In the genomic region with DNA sequence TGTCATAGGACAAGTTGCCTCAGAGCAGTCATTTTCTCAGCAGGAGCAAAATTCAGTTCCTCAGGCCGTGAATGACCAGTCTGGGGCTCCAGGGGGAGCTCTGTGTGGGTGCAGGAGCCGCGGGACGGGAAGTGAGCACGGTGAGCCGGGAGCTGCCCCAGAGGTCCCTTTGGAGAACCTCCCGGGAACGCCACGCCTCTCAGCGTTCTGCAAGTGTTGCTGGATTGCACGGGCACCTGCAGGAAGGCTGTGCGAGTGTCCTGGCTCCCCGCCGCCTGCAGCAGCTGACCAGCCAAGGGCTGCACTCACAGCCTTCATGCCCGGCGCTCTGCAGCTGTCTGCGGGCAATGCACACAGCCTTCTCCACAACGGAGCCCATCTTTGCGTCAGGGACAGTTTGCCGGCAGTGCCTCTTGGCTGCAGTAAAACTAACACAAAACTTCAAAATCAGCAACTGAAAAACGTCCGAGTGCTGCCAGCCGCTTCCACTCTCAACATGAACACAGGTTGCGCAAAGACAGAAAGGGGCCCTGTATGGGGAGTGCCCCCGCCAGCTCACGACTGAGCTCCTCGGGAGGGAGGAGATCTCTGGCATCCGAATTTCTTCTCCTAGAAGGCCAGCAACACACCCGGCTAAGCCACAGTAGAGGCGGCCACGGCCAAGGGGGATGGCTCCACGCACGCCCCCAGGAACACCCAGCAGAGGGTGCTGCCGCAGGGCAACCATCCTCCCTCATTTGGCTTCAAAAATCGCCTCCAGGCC, we compare ENCODE assay signal across 9 cellular contexts. TPM values are rescaled to one million over a fixed set of nuclear protein-coding genes. Genes with fewer than 3 reads are reported as not detected.
DNase-seq lines count a peak whose midpoint lies in the region; ATAC-seq and TF ChIP-seq lines count a peak whose summit lies in the region.
"Had no signal": no experiment of that assay in that cellular context is flagged by ENCODE, and none has a peak within 500 bp of the region (broad histone marks: within the 10 kb centered on the region; RNA-seq: fewer than 3 reads in every experiment).

No MANE protein-coding gene starts in this region.

- TF ChIP-seq CTCF in activated CD8-positive, alpha-beta T cell treated with anti-CD3 and anti-CD28 coated beads for 36 hours (IDR thresholded peaks at IDR 0.05) = no peak

- H3K36me3 Mint-ChIP-seq in stimulated activated effector memory CD8-positive, alpha-beta T cell treated with anti-CD3 and anti-CD28 coated beads, Interleukin-12 subunit alpha, Interleukin-12 subunit beta, amount 100 ng/mL, for 72 hours = peaks cover 54% of the 10 kb centered on the region
- peaks cover 10% of the 10 kb centered on the region for H3K36me3 Mint-ChIP-seq in activated CD8-positive, alpha-beta T cell treated with anti-CD3 and anti-CD28 coated beads for 36 hours (ENCODE audit: low read depth)

- H3K9me3 ChIP-seq in adipocyte (ENCODE audit: control insufficient read depth, low read length) = no peaks in the 10 kb centered on the region

- no peak overlapping the region for H3K4me3 Mint-ChIP-seq in stimulated activated effector memory CD8-positive, alpha-beta T cell treated with anti-CD3 and anti-CD28 coated beads, Interleukin-12 subunit alpha, Interleukin-12 subunit beta, amount 100 ng/mL, for 72 hours
- no peak overlapping the region for H3K4me3 Mint-ChIP-seq in activated CD8-positive, alpha-beta T cell treated with anti-CD3 and anti-CD28 coated beads for 36 hours
- H3K4me3 Mint-ChIP-seq: central memory CD8-positive, alpha-beta T cell had no signal

- H3K4me1 Mint-ChIP-seq in stimulated activated effector memory CD8-positive, alpha-beta T cell treated with anti-CD3 and anti-CD28 coated beads, Interleukin-12 subunit alpha, Interleukin-12 subunit beta, amount 100 ng/mL, for 72 hours = peaks cover 19% of the 10 kb centered on the region
- peaks cover 11% of the 10 kb centered on the region for H3K4me1 Mint-ChIP-seq in activated CD8-positive, alpha-beta T cell treated with anti-CD3 and anti-CD28 coated beads for 36 hours (ENCODE audit: low read depth)

- H3K27me3 ChIP-seq in adipocyte (replicated peaks; ENCODE audit: control insufficient read depth, insufficient read depth, low read length) (no peaks in the 10 kb centered on the region), rectal smooth muscle tissue (ENCODE audit: control insufficient read depth, insufficient read depth, low read length) (no peaks in the 10 kb centered on the region)

- no peaks in the 10 kb centered on the region for H3K9me3 Mint-ChIP-seq in stimulated activated effector memory CD8-positive, alpha-beta T cell treated with anti-CD3 and anti-CD28 coated beads, Interleukin-12 subunit alpha, Interleukin-12 subunit beta, amount 100 ng/mL, for 72 hours
- no peaks in the 10 kb centered on the region for H3K9me3 Mint-ChIP-seq in activated CD8-positive, alpha-beta T cell treated with anti-CD3 and anti-CD28 coated beads for 36 hours
- H3K9me3 Mint-ChIP-seq: central memory CD8-positive, alpha-beta T cell had no signal

- ATAC-seq in stimulated activated effector memory CD8-positive, alpha-beta T cell treated with anti-CD3 and anti-CD28 coated beads, Interleukin-12 subunit alpha, Interleukin-12 subunit beta, amount 100 ng/mL, for 72 hours = no peak
- ATAC-seq in activated CD8-positive, alpha-beta T cell treated with anti-CD3 and anti-CD28 coated beads for 36 hours = no peak

- DNase-seq in Caki2 (ENCODE audit: low read depth) (peak; percentile 55), NCI-H2029 treated with DMSO at 0.1 percent for 48 hours (lab: John Stamatoyannopoulos, UW) (peak; percentile 17), adipocyte (ENCODE audit: low read depth) (peak; percentile 73), cardiac septum (ENCODE audit: low spot score) (peak; percentile 91)
- DNase-seq in stimulated activated effector memory CD8-positive, alpha-beta T cell treated with anti-CD3 and anti-CD28 coated beads, Interleukin-12 subunit alpha, Interleukin-12 subunit beta, amount 100 ng/mL, for 72 hours (ENCODE audit: low spot score in 2 of 2) = no peak
- DNase-seq in activated CD4-positive, alpha-beta T cell treated with anti-CD3 and anti-CD28 coated beads, Interleukin-2, amount 50 U/mL, for 4 hours = no peak
- no peak for DNase-seq in activated CD8-positive, alpha-beta T cell treated with anti-CD3 and anti-CD28 coated beads for 36 hours

- H3K4me1 ChIP-seq in adipocyte (ENCODE audit: control insufficient read depth, insufficient read depth, low read length) (peaks cover 33% of the 10 kb centered on the region), rectal smooth muscle tissue (ENCODE audit: control insufficient read depth, insufficient read depth, low read length) (no peaks in the 10 kb centered on the region)

- H3K9ac ChIP-seq in adipocyte (ENCODE audit: low read length) (peak overlapping the region; percentile 43), rectal smooth muscle tissue (ENCODE audit: low read length) (no peak overlapping the region)

- intact Hi-C loops in cardiac septum (cut with DNase I) = loop anchor here (5.0 kb wide), 2 partner anchors 282 to 347 kb away; no protein-coding TSS in a partner anchor
- intact Hi-C loops in activated CD8-positive, alpha-beta T cell treated with anti-CD3 and anti-CD28 coated beads for 36 hours (cut with micrococcal nuclease) = loop anchor here (5.0 kb wide), 1 partner anchor 227 kb away; no protein-coding TSS in a partner anchor

- H3K27me3 Mint-ChIP-seq in activated CD8-positive, alpha-beta T cell treated with anti-CD3 and anti-CD28 coated beads for 36 hours = no peaks in the 10 kb centered on the region
- H3K27me3 Mint-ChIP-seq: central memory CD8-positive, alpha-beta T cell had no signal

- POLR2A ChIA-PET in activated CD8-positive, alpha-beta T cell treated with anti-CD3 and anti-CD28 coated beads for 36 hours (lab: Charles Lee) = interaction anchor here (0.6 kb wide), 1 partner anchor 347 kb away, joined by 3 read pairs; no protein-coding TSS in a partner anchor

- peak overlapping the region; percentile 35 for H3K4me3 ChIP-seq in adipocyte (ENCODE audit: low read length)
- peak overlapping the region; percentile 22 for H3K4me3 ChIP-seq in rectal smooth muscle tissue (ENCODE audit: low read length)

- CTCF ChIA-PET in activated CD8-positive, alpha-beta T cell treated with anti-CD3 and anti-CD28 coated beads for 36 hours (lab: Charles Lee) = interaction anchor here (0.9 to 1.2 kb wide), 3 partner anchors 43 to 230 kb away, joined by 3 to 4 read pairs (median 3); no protein-coding TSS in a partner anchor

- H3K27ac Mint-ChIP-seq in stimulated activated effector memory CD8-positive, alpha-beta T cell treated with anti-CD3 and anti-CD28 coated beads, Interleukin-12 subunit alpha, Interleukin-12 subunit beta, amount 100 ng/mL, for 72 hours = no peak overlapping the region
- H3K27ac Mint-ChIP-seq in activated CD8-positive, alpha-beta T cell treated with anti-CD3 and anti-CD28 coated beads for 36 hours = no peak overlapping the region

- in situ Hi-C loops in Caki2 (cut with HindIII; ENCODE audit: low pct_unique_long_range_greater_than_20kb, low sequenced_read_pairs) = no loop called here

- no peak overlapping the region for H3K27ac ChIP-seq in rectal smooth muscle tissue (ENCODE audit: low read depth, low read length)

- peaks cover 44% of the 10 kb centered on the region for H3K36me3 ChIP-seq in adipocyte (ENCODE audit: control insufficient read depth, insufficient read depth, low read length, severe bottlenecking)
- peaks cover 4% of the 10 kb centered on the region for H3K36me3 ChIP-seq in rectal smooth muscle tissue (ENCODE audit: control insufficient read depth, insufficient read depth, low read length)

RNA-seq across cellular contexts. Expression of a gene that starts 16.0 kb away (rescaled TPM):
- total RNA-seq in Caki2 (2014; rRNA removed; shearing (Covaris generic); ENCODE audit: low replicate concordance) = 158 and 172 TPM in 2 replicates
- 61.0 TPM for total RNA-seq in cardiac septum
- 10 to 100 TPM; 72.3 to 75.4 TPM for total RNA-seq in activated CD8-positive, alpha-beta T cell treated with anti-CD3 and anti-CD28 coated beads for 36 hours

RNA-seq across cellular contexts. Expression of a gene that starts 16.3 kb away (rescaled TPM):
- 6.8 and 7.2 TPM in 2 replicates for total RNA-seq in Caki2 (2014; rRNA removed; shearing (Covaris generic); ENCODE audit: low replicate concordance)
- 12.6 TPM for total RNA-seq in cardiac septum
- 10 to 100 TPM; 28.2 to 32.2 TPM for total RNA-seq in activated CD8-positive, alpha-beta T cell treated with anti-CD3 and anti-CD28 coated beads for 36 hours

RNA-seq across cellular contexts. Expression of a gene that starts 32.4 kb away (rescaled TPM):
- total RNA-seq in Caki2 (2014; rRNA removed; shearing (Covaris generic); ENCODE audit: low replicate concordance) = 15.3 and 22.3 TPM in 2 replicates
- total RNA-seq in cardiac septum = 6.8 TPM
- 10 to 100 TPM in 1 of 2 experiments, 1 to 10 TPM in 1; 7.9 to 10.9 TPM for total RNA-seq in activated CD8-positive, alpha-beta T cell treated with anti-CD3 and anti-CD28 coated beads for 36 hours

RNA-seq across cellular contexts. Expression of a gene that starts 40.0 kb away (rescaled TPM):
- total RNA-seq in Caki2 (2014; rRNA removed; shearing (Covaris generic); ENCODE audit: low replicate concordance) = 77.3 and 85.2 TPM in 2 replicates
- total RNA-seq in cardiac septum = 36.0 TPM
- total RNA-seq in activated CD8-positive, alpha-beta T cell treated with anti-CD3 and anti-CD28 coated beads for 36 hours = 10 to 100 TPM; 42.7 to 45.4 TPM

Comparison
In these comparisons a context has a peak if more than half of its experiments do, and no peak if none do; other contexts are left out.
1. DNase-seq: peak in Caki2 (single experiment), NCI-H2029 treated with DMSO at 0.1 percent for 48 hours (single experiment), adipocyte (single experiment) and cardiac septum (single experiment); none in stimulated activated effector memory CD8-positive, alpha-beta T cell treated with anti-CD3 and anti-CD28 coated beads, Interleukin-12 subunit alpha, Interleukin-12 subunit beta, amount 100 ng/mL, for 72 hours (0 of 2), activated CD4-positive, alpha-beta T cell treated with anti-CD3 and anti-CD28 coated beads, Interleukin-2, amount 50 U/mL, for 4 hours (0 of 2) and activated CD8-positive, alpha-beta T cell treated with anti-CD3 and anti-CD28 coated beads for 36 hours (single experiment).